In genomic region chr10:75293456-75293840, GRCh38 we compare ENCODE assay signal across 14 cellular contexts. TPM values are rescaled to one million over a fixed set of nuclear protein-coding genes. Genes with fewer than 3 reads are reported as not detected.
A peak's percentile ranks its signal among the peaks of the same experiment; 100 is the strongest.
DNase-seq lines count a peak whose midpoint lies in the region; ATAC-seq, FAIRE-seq and TF ChIP-seq lines count a peak whose summit lies in the region.
"Had no signal": no experiment of that assay in that cellular context is flagged by ENCODE, and none has a peak within 500 bp of the region (broad histone marks: within the 10 kb centered on the region; RNA-seq: fewer than 3 reads in every experiment).

No MANE protein-coding gene starts in this region.

- H3K27ac Mint-ChIP-seq in CD4-positive, CD25-positive, alpha-beta regulatory T cell = no peak overlapping the region
- H3K27ac Mint-ChIP-seq: progenitor cell of endocrine pancreas; stimulated activated effector memory CD8-positive, alpha-beta T cell treated with anti-CD3 and anti-CD28 coated beads, Interleukin-12 subunit alpha, Interleukin-12 subunit beta, amount 100 ng/mL, for 72 hours had no signal

- H3K4me1 ChIP-seq in CD4-positive, CD25-positive, alpha-beta regulatory T cell (ENCODE audit: control insufficient read depth, insufficient read depth, low read length, poor library complexity, severe bottlenecking) = peaks cover 10% of the 10 kb centered on the region
- H3K4me1 ChIP-seq in esophagus muscularis mucosa = peaks cover 20 to 44% (median 39%) of the 10 kb centered on the region in 4 donors
- H3K4me1 ChIP-seq in pancreas = peaks cover 17 to 28% (median 27%) of the 10 kb centered on the region in 3 donors

- peaks cover 22% of the 10 kb centered on the region for H3K27me3 Mint-ChIP-seq in CD4-positive, CD25-positive, alpha-beta regulatory T cell

- peaks cover 47% of the 10 kb centered on the region for H3K27me3 ChIP-seq in CD4-positive, CD25-positive, alpha-beta regulatory T cell (ENCODE audit: control insufficient read depth, insufficient read depth, low read length)
- H3K27me3 ChIP-seq in esophagus muscularis mucosa (no peaks in the 10 kb centered on the region), pancreas (no peaks in the 10 kb centered on the region)

- no peak for TF ChIP-seq POLR2A in esophagus muscularis mucosa (IDR thresholded peaks at IDR 0.05; ENCODE audit: low read depth)

- peak overlapping the region in 3 of 4 donors; percentile 22 to 68 (median 61) for H3K4me3 Mint-ChIP-seq in CD4-positive, CD25-positive, alpha-beta regulatory T cell
- H3K4me3 Mint-ChIP-seq: stimulated activated effector memory CD8-positive, alpha-beta T cell treated with anti-CD3 and anti-CD28 coated beads, Interleukin-12 subunit alpha, Interleukin-12 subunit beta, amount 100 ng/mL, for 72 hours had no signal

- peaks cover 0 to 6% of the 10 kb centered on the region in 2 experiments for H3K9me3 ChIP-seq in CD4-positive, CD25-positive, alpha-beta regulatory T cell (ENCODE audit: control insufficient read depth in 2 of 2, low read length in 2 of 2)
- peaks cover 0 to 6% (median 0%) of the 10 kb centered on the region in 4 donors for H3K9me3 ChIP-seq in esophagus muscularis mucosa
- no peaks in the 10 kb centered on the region for H3K9me3 ChIP-seq in pancreas
- H3K9me3 ChIP-seq: HAP-1 had no signal

- H3K36me3 Mint-ChIP-seq in CD4-positive, CD25-positive, alpha-beta regulatory T cell = no peaks in the 10 kb centered on the region
- H3K36me3 Mint-ChIP-seq: stimulated activated effector memory CD8-positive, alpha-beta T cell treated with anti-CD3 and anti-CD28 coated beads, Interleukin-12 subunit alpha, Interleukin-12 subunit beta, amount 100 ng/mL, for 72 hours had no signal

- intact Hi-C loops in esophagus muscularis mucosa (cut with DNase I) (loop anchor here (10.0 kb wide), 1 partner anchor 361 kb away; no protein-coding TSS in a partner anchor), pancreas (cut with DNase I) (loop anchor here in 2 of 3 donors (10.0 kb wide), 2 partner anchors 91 to 101 kb away; no protein-coding TSS in a partner anchor)

- peaks cover 0 to 6% (median 1%) of the 10 kb centered on the region in 4 donors for H3K4me1 Mint-ChIP-seq in CD4-positive, CD25-positive, alpha-beta regulatory T cell
- H3K4me1 Mint-ChIP-seq: stimulated activated effector memory CD8-positive, alpha-beta T cell treated with anti-CD3 and anti-CD28 coated beads, Interleukin-12 subunit alpha, Interleukin-12 subunit beta, amount 100 ng/mL, for 72 hours had no signal

- FAIRE-seq in pancreas (lab: Jason Lieb, UNC) (no peak), frontal cortex (lab: Jason Lieb, UNC) (no peak)
- FAIRE-seq: RCC 7860 had no signal

- ATAC-seq in CD4-positive, CD25-positive, alpha-beta regulatory T cell (ENCODE audit: low read depth in 2 of 2) = no peak
- peak in 1 of 4 donors; percentile 0 for ATAC-seq in pancreas
- ATAC-seq: stimulated activated effector memory CD8-positive, alpha-beta T cell treated with anti-CD3 and anti-CD28 coated beads, Interleukin-12 subunit alpha, Interleukin-12 subunit beta, amount 100 ng/mL, for 72 hours had no signal

- no peak overlapping the region for H3K27ac ChIP-seq in CD4-positive, CD25-positive, alpha-beta regulatory T cell (ENCODE audit: insufficient read depth, low read length, poor library complexity, severe bottlenecking)
- H3K27ac ChIP-seq in esophagus muscularis mucosa (replicated peaks in 1 of 4) (peak overlapping the region; percentile 86 to 91 (median 88)), pancreas (peak overlapping the region in 3 of 4 donors; percentile 95 to 99 (median 97))

- no peak overlapping the region for H3K4me3 ChIP-seq in CD4-positive, CD25-positive, alpha-beta regulatory T cell (ENCODE audit: low read depth, low read length)
- H3K4me3 ChIP-seq in esophagus muscularis mucosa = no peak overlapping the region
- no peak overlapping the region for H3K4me3 ChIP-seq in pancreas
- H3K4me3 ChIP-seq: HAP-1 had no signal

- peaks cover 0 to 11% (median 0%) of the 10 kb centered on the region in 7 donors for H3K9me3 Mint-ChIP-seq in CD4-positive, CD25-positive, alpha-beta regulatory T cell

- no peaks in the 10 kb centered on the region for H3K36me3 ChIP-seq in CD4-positive, CD25-positive, alpha-beta regulatory T cell (ENCODE audit: control insufficient read depth, insufficient read depth, low read length)
- H3K36me3 ChIP-seq in esophagus muscularis mucosa (no peaks in the 10 kb centered on the region), pancreas (no peaks in the 10 kb centered on the region)
- H3K36me3 ChIP-seq: HAP-1 had no signal

- no peak for DNase-seq in CD4-positive, CD25-positive, alpha-beta regulatory T cell
- DNase-seq in DMS53 treated with DMSO at 0.1 percent for 48 hours (lab: John Stamatoyannopoulos, UW; ENCODE audit: unreplicated experiment) (peak; percentile 53), esophagus muscularis mucosa (ENCODE audit: extremely low spot score) (no peak), pancreas (peak in 1 of 6 donors; percentile 16), midbrain (lab: John Stamatoyannopoulos, UW) (no peak), frontal cortex (ENCODE audit: low spot score in 2 of 2) (no peak), NCI-H1105 (lab: John Stamatoyannopoulos, UW) (no peak)
- DNase-seq: activated naive CD4-positive, alpha-beta T cell; central memory CD4-positive, alpha-beta T cell; stimulated activated CD4-positive, alpha-beta T cell treated with anti-CD3 and anti-CD28 coated beads, Interleukin-4, amount 100 ng/mL, for 1 hour had no signal

- no peak for TF ChIP-seq EP300 in esophagus muscularis mucosa (IDR thresholded peaks at IDR 0.05)

- TF ChIP-seq CTCF in esophagus muscularis mucosa (IDR thresholded peaks at IDR 0.05) (no peak), pancreas (IDR thresholded peaks at IDR 0.05) (no peak)

- 93% methylated on average over 3 of the region's 3 CpGs for WGBS in esophagus muscularis mucosa
- 93 to 95% methylated on average over 3 of the region's 3 CpGs for WGBS in pancreas, 2 donors

RNA-seq across cellular contexts. Expression of gene COMTD1, which starts 57.7 kb away (rescaled TPM):
- total RNA-seq in CD4-positive, CD25-positive, alpha-beta regulatory T cell = 21.1 TPM
- polyA plus RNA-seq in CD4-positive, CD25-positive, alpha-beta regulatory T cell = 10 to 100 TPM; 20.0 to 35.0 (median 22.8) TPM
- 10 to 100 TPM; 23.7 to 44.5 (median 28.1) TPM for total RNA-seq in esophagus muscularis mucosa
- total RNA-seq in pancreas = 10 to 100 TPM; 54.1 to 99.4 (median 64.0) TPM
- polyA plus RNA-seq in pancreas = 100 to 1,000 TPM; 153 to 318 TPM
- total RNA-seq in frontal cortex = 20.0 TPM
